ENCODE assay signal across 9 cellular contexts in genomic region chr20:37907677-37908397, GRCh38. TPM values are rescaled to one million over a fixed set of nuclear protein-coding genes. Genes with fewer than 3 reads are reported as not detected.
DNase-seq lines count a peak whose midpoint lies in the region; ATAC-seq, FAIRE-seq and TF ChIP-seq lines count a peak whose summit lies in the region.
"Had no signal": no experiment of that assay in that cellular context is flagged by ENCODE, and none has a peak within 500 bp of the region (broad histone marks: within the 10 kb centered on the region; RNA-seq: fewer than 3 reads in every experiment).

No MANE protein-coding gene starts in this region.

- FAIRE-seq in H54 (lab: Jason Lieb, UNC): peak; percentile 41

- no peak for TF ChIP-seq CTCF in CD4-positive, alpha-beta T cell (IDR thresholded peaks at IDR 0.05)

- H3K9me3 Mint-ChIP-seq in CD4-positive, alpha-beta T cell: no peaks in the 10 kb centered on the region
- no peaks in the 10 kb centered on the region for H3K9me3 Mint-ChIP-seq in activated T-cell treated with anti-CD3 and anti-CD28 coated beads, Interleukin-2, amount 50 U/mL, for 72 hours

- H3K9me3 ChIP-seq in CD4-positive, alpha-beta T cell (ENCODE audit: control insufficient read depth, low read length): no peaks in the 10 kb centered on the region
- H3K9me3 ChIP-seq: lower lobe of right lung had no signal

- DNase-seq in H54 (ENCODE audit: insufficient read length, low spot score) (peak; percentile 98), NCI-H345 (lab: John Stamatoyannopoulos, UW) (peak; percentile 84), dermis blood vessel endothelial cell (peak; percentile 65), renal cortical epithelial cell (ENCODE audit: low read depth) (peak; percentile 83), T-helper 9 cell (no peak)
- no peak for DNase-seq in CD4-positive, alpha-beta T cell
- no peak for DNase-seq in activated T-cell treated with anti-CD3 and anti-CD28 coated beads, Interleukin-2, amount 50 U/mL, for 72 hours
- DNase-seq: lower lobe of right lung had no signal

- no peak overlapping the region for H3K4me3 Mint-ChIP-seq in CD4-positive, alpha-beta T cell
- H3K4me3 Mint-ChIP-seq in activated T-cell treated with anti-CD3 and anti-CD28 coated beads, Interleukin-2, amount 50 U/mL, for 72 hours: no peak overlapping the region

- intact Hi-C loops in CD4-positive, alpha-beta T cell (cut with DNase I, micrococcal nuclease): no loop called here

- no peak overlapping the region for H3K27ac ChIP-seq in CD4-positive, alpha-beta T cell (ENCODE audit: low read depth, low read length)
- H3K27ac ChIP-seq: lower lobe of right lung had no signal

- CTCF ChIA-PET in CD4-positive, alpha-beta T cell (lab: Charles Lee): no interaction called here

- H3K27me3 Mint-ChIP-seq in CD4-positive, alpha-beta T cell: peaks cover 69% of the 10 kb centered on the region
- H3K27me3 Mint-ChIP-seq in activated T-cell treated with anti-CD3 and anti-CD28 coated beads, Interleukin-2, amount 50 U/mL, for 72 hours (ENCODE audit: low read depth): peaks cover 71% of the 10 kb centered on the region

- TF ChIP-seq POLR2A in H54 (IDR thresholded peaks at IDR 0.05; ENCODE audit: low read depth, low read length): no peak

- H3K27me3 ChIP-seq in CD4-positive, alpha-beta T cell (ENCODE audit: control insufficient read depth, insufficient read depth, low read length): peaks cover 43% of the 10 kb centered on the region

- POLR2A ChIA-PET in CD4-positive, alpha-beta T cell (lab: Charles Lee): no interaction called here

- H3K27ac Mint-ChIP-seq in CD4-positive, alpha-beta T cell: no peak overlapping the region
- H3K27ac Mint-ChIP-seq in activated T-cell treated with anti-CD3 and anti-CD28 coated beads, Interleukin-2, amount 50 U/mL, for 72 hours: no peak overlapping the region

- no peaks in the 10 kb centered on the region for H3K36me3 Mint-ChIP-seq in CD4-positive, alpha-beta T cell (ENCODE audit: low read depth)
- H3K36me3 Mint-ChIP-seq in activated T-cell treated with anti-CD3 and anti-CD28 coated beads, Interleukin-2, amount 50 U/mL, for 72 hours (ENCODE audit: insufficient read depth in 2 of 2): peaks cover 0 to 2% of the 10 kb centered on the region in 2 donors

- H3K4me1 Mint-ChIP-seq in CD4-positive, alpha-beta T cell (ENCODE audit: low read depth): peaks cover 6% of the 10 kb centered on the region
- peaks cover 18% of the 10 kb centered on the region for H3K4me1 Mint-ChIP-seq in activated T-cell treated with anti-CD3 and anti-CD28 coated beads, Interleukin-2, amount 50 U/mL, for 72 hours (ENCODE audit: low read depth)

- no peak for ATAC-seq in CD4-positive, alpha-beta T cell (ENCODE audit: poor library complexity)
- no peak for ATAC-seq in HG03139 (IDR thresholded peaks at IDR 0.05; ENCODE audit: unreplicated experiment)
- no peak for ATAC-seq in activated T-cell treated with anti-CD3 and anti-CD28 coated beads, Interleukin-2, amount 50 U/mL, for 72 hours (replicated peaks in 1 of 2)
- ATAC-seq: lower lobe of right lung had no signal

RNA-seq across cellular contexts. Expression of gene VSTM2L, which starts 4.9 kb away (rescaled TPM):
- total RNA-seq in dermis blood vessel endothelial cell (0.51 TPM in 1 of 2 replicates, not detected in the other), renal cortical epithelial cell (8.0 and 12.7 TPM in 2 replicates)
- total RNA-seq in CD4-positive, alpha-beta T cell: not detected
- under 1 TPM in 1 of 2 donors, not detected in 1; 0.60 TPM for total RNA-seq in activated T-cell treated with anti-CD3 and anti-CD28 coated beads, Interleukin-2, amount 50 U/mL, for 72 hours

Comparison
In these comparisons a context has a peak if more than half of its experiments do, and no peak if none do; other contexts are left out.
1. DNase-seq: peak in H54 (single experiment), NCI-H345 (single experiment), dermis blood vessel endothelial cell (single experiment) and renal cortical epithelial cell (single experiment); none in CD4-positive, alpha-beta T cell (0 of 10), T-helper 9 cell (single experiment) and activated T-cell treated with anti-CD3 and anti-CD28 coated beads, Interleukin-2, amount 50 U/mL, for 72 hours (0 of 2).